16 cellular contexts compared by ENCODE assay signal in genomic region chr7:150944066-150945042, GRCh38. TPM values are rescaled to one million over a fixed set of nuclear protein-coding genes. Genes with fewer than 3 reads are reported as not detected.
DNase-seq lines count a peak whose midpoint lies in the region; ATAC-seq, FAIRE-seq and TF ChIP-seq lines count a peak whose summit lies in the region.
"Had no signal": no experiment of that assay in that cellular context is flagged by ENCODE, and none has a peak within 500 bp of the region (broad histone marks: within the 10 kb centered on the region; RNA-seq: fewer than 3 reads in every experiment).

No MANE protein-coding gene starts in this region.

- no peak for TF ChIP-seq RAD21 in H1 (IDR thresholded peaks at IDR 0.05 in 1 of 2, conservative IDR thresholded peaks at IDR 0.05 in 1 of 2; ENCODE audit: low read depth in 2 of 2, low read length in 2 of 2)

- CTCF ChIA-PET in H1 (lab: Charles Lee; ENCODE audit: partially characterized antibody): interaction anchor here (0.9 to 6.1 kb wide), 9 partner anchors 9 to 74 kb away, joined by 3 to 35 read pairs (median 7); no protein-coding TSS in a partner anchor

- peaks cover 0 to 3% of the 10 kb centered on the region in 2 experiments for H4K20me1 ChIP-seq in H1 (replicated peaks in 1 of 2; ENCODE audit: control insufficient read depth in 1 of 2, insufficient read depth in 2 of 2, low read length in 2 of 2)

- no peak overlapping the region for H2BK120ac ChIP-seq in H1 (replicated peaks; ENCODE audit: low read depth, low read length)

- peak overlapping the region; percentile 61; the same call in 1 of the 2 replicates for H2BK15ac ChIP-seq in H1 (ENCODE audit: low read length)

- H3K4me3 ChIP-seq in right atrium auricular region: no peak overlapping the region
- H3K4me3 ChIP-seq in right cardiac atrium (ENCODE audit: low read length): no peak overlapping the region
- no peak overlapping the region for H3K4me3 ChIP-seq in H1 (ENCODE audit: extremely low read depth in 1 of 4, insufficient read depth in 2 of 4, low read depth in 3 of 4, low read length in 4 of 4)
- no peak overlapping the region for H3K4me3 ChIP-seq in coronary artery
- H3K4me3 ChIP-seq: upper lobe of left lung had no signal

- H3K9me3 ChIP-seq in right atrium auricular region (no peaks in the 10 kb centered on the region), right cardiac atrium (ENCODE audit: control insufficient read depth, low read length) (no peaks in the 10 kb centered on the region), H1 (ENCODE audit: insufficient read depth in 2 of 2, low read depth in 1 of 2, low read length in 1 of 2) (no peaks in the 10 kb centered on the region)
- H3K9me3 ChIP-seq: upper lobe of left lung had no signal

- H3K27me3 Mint-ChIP-seq in neural crest cell (ENCODE audit: low read depth): no peaks in the 10 kb centered on the region
- H3K27me3 Mint-ChIP-seq: activated naive CD8-positive, alpha-beta T cell had no signal

- H2BK5ac ChIP-seq in H1 (ENCODE audit: low read depth, low read length): 0 out of 2 replicates have a peak overlapping the region, but pooled peaks have one; percentile 40

- H2AK5ac ChIP-seq in H1 (ENCODE audit: low read depth, low read length): no peak overlapping the region

- no peak overlapping the region for H2AFZ ChIP-seq in H1 (ENCODE audit: low read length)

- WGBS in right cardiac atrium: 87% methylated on average over 6 of the region's 6 CpGs
- WGBS in H1 (ENCODE audit: extremely low coverage in 1 of 2, insufficient coverage in 1 of 2, insufficient read length in 1 of 2, insufficient replicate concordance in 2 of 2, low coverage in 1 of 2, low lambda C conversion rate in 2 of 2, missing lambda C conversion rate in 1 of 2), 2 experiments: 96% methylated on average over 6 of the region's 6 CpGs; no CpG with 5 or more reads in 1 of the 2 experiments

- no peaks in the 10 kb centered on the region for H3K9me3 Mint-ChIP-seq in neural crest cell
- H3K9me3 Mint-ChIP-seq: central memory CD8-positive, alpha-beta T cell had no signal

- H4K8ac ChIP-seq in H1 (ENCODE audit: extremely low read depth, insufficient read depth, low read length): no peak overlapping the region; the same call in 1 of the 2 replicates

- peaks cover 8% of the 10 kb centered on the region for H3K36me3 ChIP-seq in right atrium auricular region
- H3K36me3 ChIP-seq in H1 (ENCODE audit: control insufficient read depth in 2 of 4, insufficient read depth in 4 of 4, low read length in 3 of 4): no peaks in the 10 kb centered on the region
- H3K36me3 ChIP-seq: upper lobe of left lung had no signal

- H3K4ac ChIP-seq in H1 (replicated peaks; ENCODE audit: insufficient read length, low read depth, low read length): peak overlapping the region; percentile 33

- H3K27me3 ChIP-seq in right atrium auricular region (no peaks in the 10 kb centered on the region), right cardiac atrium (ENCODE audit: control insufficient read depth, insufficient read depth) (no peaks in the 10 kb centered on the region), H1 (replicated peaks in 1 of 4; ENCODE audit: control insufficient read depth in 3 of 4, extremely low read depth in 1 of 4, insufficient read depth in 3 of 4, low read length in 3 of 4) (peaks cover 0 to 18% (median 13%) of the 10 kb centered on the region in 4 experiments; a peak in 5 of 7 replicates)

- POLR2A ChIA-PET in H1 (lab: Charles Lee; ENCODE audit: partially characterized antibody): interaction anchor here (0.6 to 1.4 kb wide), 2 partner anchors 36 to 130 kb away, joined by 3 read pairs; no protein-coding TSS in a partner anchor

- no peak overlapping the region for H4K91ac ChIP-seq in H1 (replicated peaks; ENCODE audit: insufficient read length, low read length)

- no peaks in the 10 kb centered on the region for H3K36me3 Mint-ChIP-seq in neural crest cell (ENCODE audit: low read depth)
- H3K36me3 Mint-ChIP-seq: activated naive CD8-positive, alpha-beta T cell had no signal

- H3K4me3 Mint-ChIP-seq in neural crest cell: no peak overlapping the region
- H3K4me3 Mint-ChIP-seq: activated naive CD8-positive, alpha-beta T cell; central memory CD8-positive, alpha-beta T cell had no signal

- TF ChIP-seq CTCF in right atrium auricular region (IDR thresholded peaks at IDR 0.05) (no peak), H1 (IDR thresholded peaks at IDR 0.05; ENCODE audit: control extremely low read depth in 1 of 3, insufficient read depth in 1 of 3, low read depth in 1 of 3, low read length in 3 of 3) (no peak), neural crest cell (conservative IDR thresholded peaks at IDR 0.05) (no peak), coronary artery (IDR thresholded peaks at IDR 0.05) (no peak)

- no peak overlapping the region for H3K56ac ChIP-seq in H1 (replicated peaks; ENCODE audit: insufficient read length, low read depth, low read length)

- H2BK12ac ChIP-seq in H1 (ENCODE audit: low read depth, low read length): peak overlapping the region; percentile 88; the same call in 1 of the 2 replicates

- H3K27ac Mint-ChIP-seq in neural crest cell (ENCODE audit: unreplicated experiment): peak overlapping the region; percentile 6
- H3K27ac Mint-ChIP-seq: activated naive CD8-positive, alpha-beta T cell had no signal

- intact Hi-C loops in right cardiac atrium (cut with DNase I): no loop called here

- no peak overlapping the region for H3K4me2 ChIP-seq in H1 (ENCODE audit: insufficient read depth in 1 of 2, low read depth in 2 of 2, low read length in 2 of 2)

- FAIRE-seq in H1 (lab: Jason Lieb, UNC): no peak

- no peak overlapping the region for H3K18ac ChIP-seq in H1 (ENCODE audit: extremely low read depth, low read length)

- TF ChIP-seq POLR2A in H1 (IDR thresholded peaks at IDR 0.05; ENCODE audit: control extremely low read depth in 1 of 2, low read depth in 2 of 2, low read length in 2 of 2): no peak

- DNase-seq in right atrium auricular region (ENCODE audit: low spot score): no peak
- DNase-seq in right cardiac atrium: no peak
- DNase-seq in H1 (ENCODE audit: low read depth in 1 of 2, low spot score in 2 of 2): no peak
- no peak for DNase-seq in neural crest cell (ENCODE audit: low read depth, low spot score)
- DNase-seq in coronary artery (ENCODE audit: low spot score): no peak
- DNase-seq in left lobe of liver (ENCODE audit: low spot score): no peak
- DNase-seq: DMS153; NCI-H2029 treated with DMSO at 0.1 percent for 48 hours; NCI-H69; PC-3; stimulated activated CD4-positive, alpha-beta T cell treated with anti-CD3 and anti-CD28 coated beads, Interleukin-1b, Interleukin-23, amount 100 ng/mL, for 48 hours had no signal

- ATAC-seq in right cardiac atrium: no peak
- ATAC-seq in left lobe of liver: no peak
- ATAC-seq in GM18861 (IDR thresholded peaks at IDR 0.05; ENCODE audit: unreplicated experiment): no peak
- ATAC-seq: PC-3 had no signal

- peaks cover 4% of the 10 kb centered on the region; the same call in 1 of the 2 replicates for H3K23me2 ChIP-seq in H1 (ENCODE audit: low read depth, low read length)

- H3K79me2 ChIP-seq in H1 (ENCODE audit: control insufficient read depth in 1 of 2, insufficient read depth in 2 of 2, low read length in 2 of 2): no peaks in the 10 kb centered on the region

- H3K23ac ChIP-seq in H1 (ENCODE audit: insufficient read length): no peak overlapping the region

- H4K5ac ChIP-seq in H1 (ENCODE audit: insufficient read length, low read depth, low read length): no peak overlapping the region

- TF ChIP-seq EP300 in H1 (IDR thresholded peaks at IDR 0.05; ENCODE audit: borderline replicate concordance in 1 of 2, low read depth in 2 of 2, low read length in 2 of 2): no peak

- no peak overlapping the region for H3K9ac ChIP-seq in H1 (replicated peaks in 1 of 4; ENCODE audit: extremely low read depth in 1 of 4, low read depth in 3 of 4, low read length in 3 of 4)

- H3K4me1 ChIP-seq in right atrium auricular region (peaks cover 0 to 47% of the 10 kb centered on the region in 2 donors), right cardiac atrium (ENCODE audit: control insufficient read depth, insufficient read depth, low read length) (no peaks in the 10 kb centered on the region), H1 (replicated peaks in 1 of 4; ENCODE audit: control insufficient read depth in 3 of 4, insufficient read depth in 4 of 4, low read length in 3 of 4) (peaks cover 0 to 41% (median 23%) of the 10 kb centered on the region in 4 experiments; a peak in 6 of 7 replicates)

- peaks cover 21% of the 10 kb centered on the region for H3K4me1 Mint-ChIP-seq in neural crest cell

- no peak overlapping the region for H2BK20ac ChIP-seq in H1 (ENCODE audit: low read length)

- no peaks in the 10 kb centered on the region for H3K79me1 ChIP-seq in H1 (ENCODE audit: low read depth, low read length)

- H3K27ac ChIP-seq in right atrium auricular region (peak overlapping the region; percentile 82 to 89), right cardiac atrium (ENCODE audit: low read length) (no peak overlapping the region), H1 (ENCODE audit: low read depth, low read length) (no peak overlapping the region), coronary artery (no peak overlapping the region)
- H3K27ac ChIP-seq: upper lobe of left lung, VCaP had no signal

- H3K14ac ChIP-seq in H1 (ENCODE audit: insufficient read length): no peak overlapping the region

RNA-seq across cellular contexts. Expression of gene KCNH2, which starts 33.8 kb away (rescaled TPM):
- 100 to 1,000 TPM; 119 to 128 TPM for total RNA-seq in right atrium auricular region
- 100 to 1,000 TPM; 113 to 163 (median 126) TPM for total RNA-seq in right cardiac atrium
- 132 TPM for polyA plus RNA-seq in right cardiac atrium
- 7.7 and 8.0 TPM in 2 replicates for total RNA-seq in H1 (2021; fragmentation: NEBNext Ultra II Directional; extraction: Animal tissue kit (Norgen Biotek cat#: 25700))
- polyA plus RNA-seq in H1 (2011; rRNA removed): 15.0 and 20.5 TPM in 2 replicates
- polyA plus RNA-seq in H1 (2011; cell fraction: cytosol; rRNA removed): 13.4 TPM
- 23.6 TPM for polyA plus RNA-seq in H1 (2011; cell fraction: nucleus; rRNA removed)
- polyA plus RNA-seq in H1 (2012, experiment 1 of 2): 5.5 to 12.1 TPM (median 10.4 TPM) in 4 replicates
- polyA plus RNA-seq in H1 (2012, experiment 2 of 2): 7.6 TPM
- 7.6 TPM for polyA plus RNA-seq in H1 (2013, experiment 1 of 2)
- polyA plus RNA-seq in H1 (2013, experiment 2 of 2): 7.2 TPM
- 8.9 and 10.2 TPM in 2 replicates for polyA minus RNA-seq in H1 (2011; rRNA and poly(A)+ RNA removed)
- 9.5 TPM for polyA minus RNA-seq in H1 (2011; cell fraction: cytosol; rRNA and poly(A)+ RNA removed)
- 7.0 TPM for polyA minus RNA-seq in H1 (2011; cell fraction: nucleus; rRNA and poly(A)+ RNA removed)
- 10.7 and 12.4 TPM in 2 replicates for total RNA-seq in neural crest cell
- total RNA-seq in left lobe of liver: 0.28 TPM

RNA-seq across cellular contexts. Expression of gene NOS3, which starts 46.5 kb away (rescaled TPM):
- 10 to 100 TPM; 14.5 to 78.6 TPM for total RNA-seq in right atrium auricular region
- 10 to 100 TPM; 20.5 to 80.4 (median 24.7) TPM for total RNA-seq in right cardiac atrium
- polyA plus RNA-seq in right cardiac atrium: 13.5 TPM
- 4.4 and 4.7 TPM in 2 replicates for total RNA-seq in H1 (2021; fragmentation: NEBNext Ultra II Directional; extraction: Animal tissue kit (Norgen Biotek cat#: 25700))
- polyA plus RNA-seq in H1 (2011; rRNA removed): 16.2 and 20.9 TPM in 2 replicates
- polyA plus RNA-seq in H1 (2011; cell fraction: cytosol; rRNA removed): 8.1 TPM
- 12.6 TPM for polyA plus RNA-seq in H1 (2011; cell fraction: nucleus; rRNA removed)
- 4.2 to 10.6 TPM (median 8.1 TPM) in 4 replicates for polyA plus RNA-seq in H1 (2012, experiment 1 of 2)
- 5.2 TPM for polyA plus RNA-seq in H1 (2012, experiment 2 of 2)
- 4.2 TPM for polyA plus RNA-seq in H1 (2013, experiment 1 of 2)
- polyA plus RNA-seq in H1 (2013, experiment 2 of 2): 3.5 TPM
- 5.4 and 6.9 TPM in 2 replicates for polyA minus RNA-seq in H1 (2011; rRNA and poly(A)+ RNA removed)
- polyA minus RNA-seq in H1 (2011; cell fraction: cytosol; rRNA and poly(A)+ RNA removed): 7.7 TPM
- polyA minus RNA-seq in H1 (2011; cell fraction: nucleus; rRNA and poly(A)+ RNA removed): 10.1 TPM
- 6.1 and 7.4 TPM in 2 replicates for total RNA-seq in neural crest cell
- 8.7 TPM for total RNA-seq in left lobe of liver

Comparison
In these comparisons a context has a peak if more than half of its experiments do, and no peak if none do; other contexts are left out.
1. H3K27ac ChIP-seq: peak in right atrium auricular region (2 of 2); none in right cardiac atrium (single experiment), H1 (single experiment) and coronary artery (0 of 2).